Comparison of ENCODE assay signal across 23 cellular contexts in genomic region chr11:77267910-77268309, GRCh38. TPM values are rescaled to one million over a fixed set of nuclear protein-coding genes. Genes with fewer than 3 reads are reported as not detected.
A peak's percentile ranks its signal among the peaks of the same experiment; 100 is the strongest.
DNase-seq lines count a peak whose midpoint lies in the region; FAIRE-seq and TF ChIP-seq lines count a peak whose summit lies in the region.
"Had no signal": no experiment of that assay in that cellular context is flagged by ENCODE, and none has a peak within 500 bp of the region (broad histone marks: within the 10 kb centered on the region; RNA-seq: fewer than 3 reads in every experiment).

No MANE protein-coding gene starts in this region.

- no peaks in the 10 kb centered on the region for H3K4me1 Mint-ChIP-seq in activated CD4-positive, alpha-beta T cell treated with anti-CD3 and anti-CD28 coated beads, Interleukin-2, amount 10 ng/mL, durations not matched to agents 7 days and 5 days
- H3K4me1 Mint-ChIP-seq: activated T-helper 17 cell treated with anti-CD3 and anti-CD28 coated beads, Interleukin-2, amount 50 U/mL, for 72 hours; naive thymus-derived CD8-positive, alpha-beta T cell had no signal

- no peak overlapping the region for H3K9ac ChIP-seq in adipocyte (ENCODE audit: low read length)

- H3K27me3 Mint-ChIP-seq in activated CD4-positive, alpha-beta T cell treated with anti-CD3 and anti-CD28 coated beads, Interleukin-2, amount 10 ng/mL, durations not matched to agents 7 days and 5 days = peaks cover 20% of the 10 kb centered on the region

- FAIRE-seq in urothelium cell line (lab: Jason Lieb, UNC) = no peak
- FAIRE-seq: A204.1, pancreas had no signal

- H3K27ac Mint-ChIP-seq in activated CD4-positive, alpha-beta T cell treated with anti-CD3 and anti-CD28 coated beads, Interleukin-2, amount 10 ng/mL, durations not matched to agents 7 days and 5 days = no peak overlapping the region
- H3K27ac Mint-ChIP-seq: activated naive CD8-positive, alpha-beta T cell; activated T-helper 17 cell treated with anti-CD3 and anti-CD28 coated beads, Interleukin-2, amount 50 U/mL, for 72 hours; naive thymus-derived CD8-positive, alpha-beta T cell had no signal

- H3K9me3 ChIP-seq in adipocyte (ENCODE audit: control insufficient read depth, low read length) = peaks cover 16% of the 10 kb centered on the region
- H3K9me3 ChIP-seq: suprapubic skin had no signal

- H3K36me3 Mint-ChIP-seq in activated CD4-positive, alpha-beta T cell treated with anti-CD3 and anti-CD28 coated beads, Interleukin-2, amount 10 ng/mL, durations not matched to agents 7 days and 5 days (ENCODE audit: low read depth) = no peaks in the 10 kb centered on the region

- no peak overlapping the region for H3K4me3 ChIP-seq in ACC112 (ENCODE audit: low read depth, low read length)
- H3K4me3 ChIP-seq in adipocyte (ENCODE audit: low read length) = no peak overlapping the region
- no peak overlapping the region for H3K4me3 ChIP-seq in fibroblast of mammary gland (ENCODE audit: control insufficient read depth, low read depth, low read length)
- H3K4me3 ChIP-seq: cardiac muscle cell, pancreas, right lobe of liver, suprapubic skin had no signal

- H3K27me3 ChIP-seq in ACC112 (ENCODE audit: insufficient read depth, low read length) = no peaks in the 10 kb centered on the region
- no peaks in the 10 kb centered on the region for H3K27me3 ChIP-seq in adipocyte (replicated peaks; ENCODE audit: control insufficient read depth, insufficient read depth, low read length)
- H3K27me3 ChIP-seq: cardiac muscle cell, pancreas, right lobe of liver, suprapubic skin had no signal

- H2AFZ ChIP-seq in ACC112 (ENCODE audit: low read length, unreplicated experiment) = peak overlapping the region; percentile 55

- POLR2A ChIA-PET in activated CD4-positive, alpha-beta T cell treated with anti-CD3 and anti-CD28 coated beads, Interleukin-2, amount 10 ng/mL, durations not matched to agents 7 days and 5 days (lab: Charles Lee) = no interaction called here

- DNase-seq in GM04504 (ENCODE audit: low read depth) = peak; percentile 62
- peak; percentile 33 for DNase-seq in adipocyte (ENCODE audit: low read depth)
- DNase-seq in fibroblast of mammary gland (ENCODE audit: low read depth) = peak; percentile 92
- no peak for DNase-seq in activated CD4-positive, alpha-beta T cell treated with anti-CD3 and anti-CD28 coated beads, Interleukin-2, amount 10 ng/mL, durations not matched to agents 7 days and 5 days
- no peak for DNase-seq in stimulated activated naive CD4-positive, alpha-beta T cell (lab: John Stamatoyannopoulos, UW)
- DNase-seq in urothelium cell line (ENCODE audit: low spot score) = no peak
- no peak for DNase-seq in activated CD4-positive, alpha-beta T cell treated with anti-CD3 and anti-CD28 coated beads, Interleukin-2, amount 50 U/mL, for 48 hours
- DNase-seq: activated CD4-positive, alpha-beta T cell treated with anti-CD3 and anti-CD28 coated beads for 4 hours; dermis blood vessel endothelial cell; GDM1; mesendoderm; naive thymus-derived CD8-positive, alpha-beta T cell; NCI-H1092 treated with DMSO at 0.1 percent for 48 hours; NCI-H526 treated with DMSO at 0.1 percent for 48 hours; pancreas; right lobe of liver had no signal

- no peaks in the 10 kb centered on the region for H3K79me2 ChIP-seq in ACC112 (ENCODE audit: control insufficient read depth, insufficient read depth, low read length, unreplicated experiment)

- CTCF ChIA-PET in activated CD4-positive, alpha-beta T cell treated with anti-CD3 and anti-CD28 coated beads, Interleukin-2, amount 10 ng/mL, durations not matched to agents 7 days and 5 days (lab: Charles Lee) = no interaction called here

- H3K36me3 ChIP-seq in ACC112 (ENCODE audit: insufficient read depth, low read length) (no peaks in the 10 kb centered on the region), adipocyte (ENCODE audit: control insufficient read depth, insufficient read depth, low read length, severe bottlenecking) (no peaks in the 10 kb centered on the region)
- H3K36me3 ChIP-seq: cardiac muscle cell, pancreas, right lobe of liver, suprapubic skin had no signal

- H3K27ac ChIP-seq in ACC112 (ENCODE audit: low read depth, low read length) = peak overlapping the region; percentile 47
- H3K27ac ChIP-seq: cardiac muscle cell, pancreas, right lobe of liver, RWPE1, suprapubic skin had no signal

- H3K4me3 Mint-ChIP-seq in activated CD4-positive, alpha-beta T cell treated with anti-CD3 and anti-CD28 coated beads, Interleukin-2, amount 10 ng/mL, durations not matched to agents 7 days and 5 days = no peak overlapping the region
- H3K4me3 Mint-ChIP-seq: activated naive CD8-positive, alpha-beta T cell; activated T-helper 17 cell treated with anti-CD3 and anti-CD28 coated beads, Interleukin-2, amount 50 U/mL, for 72 hours; naive thymus-derived CD8-positive, alpha-beta T cell had no signal

- peaks cover 3% of the 10 kb centered on the region for H3K9me3 Mint-ChIP-seq in activated CD4-positive, alpha-beta T cell treated with anti-CD3 and anti-CD28 coated beads, Interleukin-2, amount 10 ng/mL, durations not matched to agents 7 days and 5 days

- H3K4me1 ChIP-seq in ACC112 (ENCODE audit: control insufficient read depth, insufficient read depth, low read length, unreplicated experiment) (peaks cover 33% of the 10 kb centered on the region), adipocyte (ENCODE audit: control insufficient read depth, insufficient read depth, low read length) (peaks cover 6% of the 10 kb centered on the region)
- H3K4me1 ChIP-seq: pancreas, right lobe of liver, suprapubic skin had no signal

- no peak for TF ChIP-seq CTCF in fibroblast of mammary gland (conservative IDR thresholded peaks at IDR 0.05; ENCODE audit: control insufficient read depth, insufficient read depth, low read depth, low read length)

RNA-seq across cellular contexts. Expression of gene GDPD4, which starts 33.6 kb away (rescaled TPM):
- not detected for total RNA-seq in activated CD4-positive, alpha-beta T cell treated with anti-CD3 and anti-CD28 coated beads, Interleukin-2, amount 10 ng/mL, durations not matched to agents 7 days and 5 days
- total RNA-seq: activated T-helper 17 cell treated with anti-CD3 and anti-CD28 coated beads, Interleukin-2, amount 50 U/mL, for 72 hours; cardiac muscle cell; dermis blood vessel endothelial cell; naive thymus-derived CD8-positive, alpha-beta T cell; pancreas; suprapubic skin had no signal

Comparison
In these comparisons a context has a peak if more than half of its experiments do, and no peak if none do; other contexts are left out.
1. DNase-seq: peak in GM04504 (single experiment), adipocyte (single experiment) and fibroblast of mammary gland (single experiment); none in activated CD4-positive, alpha-beta T cell treated with anti-CD3 and anti-CD28 coated beads, Interleukin-2, amount 10 ng/mL, durations not matched to agents 7 days and 5 days (single experiment), stimulated activated naive CD4-positive, alpha-beta T cell (0 of 6), urothelium cell line (single experiment) and activated CD4-positive, alpha-beta T cell treated with anti-CD3 and anti-CD28 coated beads, Interleukin-2, amount 50 U/mL, for 48 hours (0 of 2).